ENCODE assay signal across 8 cellular contexts in genomic region chr3:192892981-192893827, GRCh38. TPM values are rescaled to one million over a fixed set of nuclear protein-coding genes. Genes with fewer than 3 reads are reported as not detected.
DNase-seq lines count a peak whose midpoint lies in the region; FAIRE-seq and TF ChIP-seq lines count a peak whose summit lies in the region.

No MANE protein-coding gene starts in this region.

- in situ Hi-C loops in G401 (cut with HindIII; ENCODE audit: low sequenced_read_pairs): no loop called here

- H3K18ac ChIP-seq in trophoblast cell (ENCODE audit: low read length): peak overlapping the region; percentile 37

- no peak for TF ChIP-seq POLR2A in GM12891 (IDR thresholded peaks at IDR 0.05; ENCODE audit: low read depth, low read length)
- TF ChIP-seq POLR2A in esophagus muscularis mucosa (IDR thresholded peaks at IDR 0.05; ENCODE audit: low read depth): no peak

- H2BK120ac ChIP-seq in trophoblast cell (ENCODE audit: insufficient read depth, low read length, poor library complexity): no peak overlapping the region

- H3K4me3 ChIP-seq in esophagus muscularis mucosa: peak overlapping the region in 3 of 4 donors; percentile 18 to 31 (median 19)
- H3K4me3 ChIP-seq in trophoblast cell (ENCODE audit: low read depth, low read length): no peak overlapping the region

- peak overlapping the region; percentile 43 for H4K91ac ChIP-seq in trophoblast cell (ENCODE audit: low read depth, low read length)

- TF ChIP-seq EP300 in Ishikawa (IDR thresholded peaks at IDR 0.05; ENCODE audit: borderline replicate concordance) (0 out of 2 replicates have a peak, but pooled peaks have one; percentile 10), esophagus muscularis mucosa (IDR thresholded peaks at IDR 0.05) (no peak)

- H2BK12ac ChIP-seq in trophoblast cell (ENCODE audit: low read length): peak overlapping the region; percentile 12

- 44% methylated on average over 17 of the region's 17 CpGs for WGBS in esophagus muscularis mucosa
- WGBS in trophoblast cell (ENCODE audit: extremely low coverage, insufficient coverage, insufficient read length): no CpG with 5 or more reads among the region's 17 CpGs

- H2AK5ac ChIP-seq in trophoblast cell (ENCODE audit: low read length): no peak overlapping the region

- H3K9me3 ChIP-seq in esophagus muscularis mucosa (no peaks in the 10 kb centered on the region), trophoblast cell (ENCODE audit: insufficient read depth, low read depth, low read length) (peaks cover 2% of the 10 kb centered on the region)

- peaks cover 22 to 49% (median 39%) of the 10 kb centered on the region in 4 donors for H3K4me1 ChIP-seq in esophagus muscularis mucosa
- peaks cover 10 to 18% of the 10 kb centered on the region in 2 experiments for H3K4me1 ChIP-seq in trophoblast cell (ENCODE audit: control insufficient read depth in 1 of 2, insufficient read depth in 2 of 2, low read length in 2 of 2)

- DNase-seq in GM12891 (ENCODE audit: insufficient read length, low spot score): peak; percentile 32
- peak; percentile 98 for DNase-seq in H4 (ENCODE audit: low spot score)
- DNase-seq in activated CD4-positive, alpha-beta T cell treated with anti-CD3 and anti-CD28 coated beads for 48 hours: peak; percentile 76
- DNase-seq in esophagus muscularis mucosa (ENCODE audit: extremely low spot score): no peak
- DNase-seq in trophoblast cell: peak; percentile 55 to 75
- DNase-seq in G401 (ENCODE audit: low spot score): no peak
- DNase-seq in OCI-M2 (lab: John Stamatoyannopoulos, UW; ENCODE audit: unreplicated experiment): no peak

- H3K14ac ChIP-seq in trophoblast cell (ENCODE audit: low read length): no peak overlapping the region

- H4K8ac ChIP-seq in trophoblast cell (ENCODE audit: low read depth, low read length): no peak overlapping the region

- peaks cover 9% of the 10 kb centered on the region for H3K79me1 ChIP-seq in trophoblast cell (ENCODE audit: low read length)

- H4K12ac ChIP-seq in trophoblast cell (ENCODE audit: low read depth, low read length): no peak overlapping the region

- no peak overlapping the region for H2BK5ac ChIP-seq in trophoblast cell (ENCODE audit: low read depth, low read length, poor library complexity)

- intact Hi-C loops in esophagus muscularis mucosa (cut with DNase I): no loop called here

- no peak overlapping the region for H3K23ac ChIP-seq in trophoblast cell (ENCODE audit: low read length)

- H3K4me2 ChIP-seq in trophoblast cell (ENCODE audit: low read length): no peak overlapping the region

- no peak overlapping the region for H3K9ac ChIP-seq in trophoblast cell (ENCODE audit: low read length)

- H3K36me3 ChIP-seq in esophagus muscularis mucosa (no peaks in the 10 kb centered on the region), trophoblast cell (ENCODE audit: control insufficient read depth in 1 of 2, insufficient read depth in 2 of 2, low read length in 2 of 2) (no peaks in the 10 kb centered on the region)

- no peak overlapping the region for H2AFZ ChIP-seq in trophoblast cell (ENCODE audit: insufficient read depth, low read length, poor library complexity)

- no peaks in the 10 kb centered on the region for H3K79me2 ChIP-seq in trophoblast cell (ENCODE audit: control insufficient read depth, insufficient read depth, low read length, poor library complexity)

- no peak for TF ChIP-seq RAD21 in Ishikawa (IDR thresholded peaks at IDR 0.05; ENCODE audit: low read depth)

- H3K27me3 ChIP-seq in esophagus muscularis mucosa (no peaks in the 10 kb centered on the region), trophoblast cell (ENCODE audit: insufficient read depth, low read length) (no peaks in the 10 kb centered on the region)

- TF ChIP-seq CTCF in esophagus muscularis mucosa (IDR thresholded peaks at IDR 0.05): no peak

- H3K4ac ChIP-seq in trophoblast cell (ENCODE audit: low read depth, low read length): peak overlapping the region; percentile 37

- FAIRE-seq in GM12891 (lab: Jason Lieb, UNC): peak; percentile 92

- peak overlapping the region; percentile 47 to 64 (median 60) for H3K27ac ChIP-seq in esophagus muscularis mucosa (replicated peaks in 1 of 4)
- no peak overlapping the region for H3K27ac ChIP-seq in trophoblast cell (ENCODE audit: low read depth, low read length)

TF ChIP-seq in GM12891, 5 proteins besides CTCF, POLR2A, EP300 and RAD21:
- TF ChIP-seq PAX5 (IDR thresholded peaks at IDR 0.05; ENCODE audit: insufficient read depth, low read length, severe bottlenecking) (no peak), POLR2AphosphoS5 (IDR thresholded peaks at IDR 0.05; ENCODE audit: low read depth, low read length) (no peak), SPI1 (IDR thresholded peaks at IDR 0.05; ENCODE audit: low read depth, low read length) (peak; percentile 74), POU2F2 (IDR thresholded peaks at IDR 0.05; ENCODE audit: low read depth, low read length) (peak; percentile 58), TAF1 (IDR thresholded peaks at IDR 0.05; ENCODE audit: low read depth, low read length) (no peak; the same call in 1 of the 2 replicates)

TF ChIP-seq in Ishikawa, 13 proteins besides CTCF, POLR2A, EP300 and RAD21:
- TF ChIP-seq NFIC (IDR thresholded peaks at IDR 0.05) (0 out of 2 replicates have a peak, but pooled peaks have one; percentile 25), CEBPB (IDR thresholded peaks at IDR 0.05) (no peak)

RNA-seq across cellular contexts. Expression of gene MB21D2, which starts 24.5 kb away (rescaled TPM):
- polyA plus RNA-seq in GM12891 (2012; ENCODE audit: low read depth, missing spikeins): 11.9 TPM
- 21.2 and 25.1 TPM in 2 replicates for total RNA-seq in H4 (2014; rRNA removed; shearing (Covaris generic))
- total RNA-seq in esophagus muscularis mucosa: 10 to 100 TPM in 1 of 4 donors, 1 to 10 TPM in 3; 5.4 to 11.5 (median 8.2) TPM
- 9.3 and 9.7 TPM in 2 replicates for polyA plus RNA-seq in trophoblast cell (2013)
- total RNA-seq in G401 (2014; rRNA removed; shearing (Covaris generic)): 0.06 and 0.71 TPM in 2 replicates

Comparison
In these comparisons a context has a peak if more than half of its experiments do, and no peak if none do; other contexts are left out.
1. DNase-seq: peak in GM12891 (single experiment), H4 (single experiment), activated CD4-positive, alpha-beta T cell treated with anti-CD3 and anti-CD28 coated beads for 48 hours (single experiment) and trophoblast cell (2 of 2); none in esophagus muscularis mucosa (single experiment), G401 (single experiment) and OCI-M2 (single experiment).